Comparison of ENCODE assay signal across 1 cellular context in the genomic region with DNA sequence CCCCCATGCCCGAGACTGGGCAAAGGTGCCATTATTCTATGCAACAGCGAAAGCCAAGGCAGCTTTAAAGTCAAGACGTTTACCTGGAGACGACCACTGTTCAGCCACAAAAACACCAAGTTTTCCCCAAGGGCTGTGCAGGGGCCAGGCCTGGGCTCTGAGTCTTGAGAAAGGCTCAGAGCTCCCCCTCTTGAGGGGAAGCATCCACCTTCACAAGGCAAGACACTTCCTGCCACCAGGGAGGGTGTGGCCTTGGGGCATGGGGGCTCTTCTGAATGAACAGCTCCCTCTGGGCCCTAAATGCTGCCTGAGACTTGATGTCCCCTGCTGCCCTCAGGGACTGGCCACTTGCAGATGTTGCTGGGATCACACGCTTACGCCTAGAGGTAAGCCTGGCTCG.
TF ChIP-seq lines count a peak whose summit lies in the region.

No MANE protein-coding gene starts in this region.

TF ChIP-seq in K562, 482 proteins besides CTCF, POLR2A, EP300 and RAD21:
- TF ChIP-seq, protein P1, sequence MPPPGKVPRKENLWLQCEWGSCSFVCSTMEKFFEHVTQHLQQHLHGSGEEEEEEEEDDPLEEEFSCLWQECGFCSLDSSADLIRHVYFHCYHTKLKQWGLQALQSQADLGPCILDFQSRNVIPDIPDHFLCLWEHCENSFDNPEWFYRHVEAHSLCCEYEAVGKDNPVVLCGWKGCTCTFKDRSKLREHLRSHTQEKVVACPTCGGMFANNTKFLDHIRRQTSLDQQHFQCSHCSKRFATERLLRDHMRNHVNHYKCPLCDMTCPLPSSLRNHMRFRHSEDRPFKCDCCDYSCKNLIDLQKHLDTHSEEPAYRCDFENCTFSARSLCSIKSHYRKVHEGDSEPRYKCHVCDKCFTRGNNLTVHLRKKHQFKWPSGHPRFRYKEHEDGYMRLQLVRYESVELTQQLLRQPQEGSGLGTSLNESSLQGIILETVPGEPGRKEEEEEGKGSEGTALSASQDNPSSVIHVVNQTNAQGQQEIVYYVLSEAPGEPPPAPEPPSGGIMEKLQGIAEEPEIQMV (tag; conservative IDR thresholded peaks at IDR 0.05; ENCODE audit: low read depth): no peak
- TF ChIP-seq, protein P2, sequence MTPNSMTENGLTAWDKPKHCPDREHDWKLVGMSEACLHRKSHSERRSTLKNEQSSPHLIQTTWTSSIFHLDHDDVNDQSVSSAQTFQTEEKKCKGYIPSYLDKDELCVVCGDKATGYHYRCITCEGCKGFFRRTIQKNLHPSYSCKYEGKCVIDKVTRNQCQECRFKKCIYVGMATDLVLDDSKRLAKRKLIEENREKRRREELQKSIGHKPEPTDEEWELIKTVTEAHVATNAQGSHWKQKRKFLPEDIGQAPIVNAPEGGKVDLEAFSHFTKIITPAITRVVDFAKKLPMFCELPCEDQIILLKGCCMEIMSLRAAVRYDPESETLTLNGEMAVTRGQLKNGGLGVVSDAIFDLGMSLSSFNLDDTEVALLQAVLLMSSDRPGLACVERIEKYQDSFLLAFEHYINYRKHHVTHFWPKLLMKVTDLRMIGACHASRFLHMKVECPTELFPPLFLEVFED (CRISPR knock-in tag; conservative IDR thresholded peaks at IDR 0.05): no peak
- TF ChIP-seq, protein P3, sequence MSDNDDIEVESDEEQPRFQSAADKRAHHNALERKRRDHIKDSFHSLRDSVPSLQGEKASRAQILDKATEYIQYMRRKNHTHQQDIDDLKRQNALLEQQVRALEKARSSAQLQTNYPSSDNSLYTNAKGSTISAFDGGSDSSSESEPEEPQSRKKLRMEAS (CRISPR knock-in tag; IDR thresholded peaks at IDR 0.05): no peak
- no peak for TF ChIP-seq ADNP (tag; IDR thresholded peaks at IDR 0.05)
- TF ChIP-seq, protein P4, sequence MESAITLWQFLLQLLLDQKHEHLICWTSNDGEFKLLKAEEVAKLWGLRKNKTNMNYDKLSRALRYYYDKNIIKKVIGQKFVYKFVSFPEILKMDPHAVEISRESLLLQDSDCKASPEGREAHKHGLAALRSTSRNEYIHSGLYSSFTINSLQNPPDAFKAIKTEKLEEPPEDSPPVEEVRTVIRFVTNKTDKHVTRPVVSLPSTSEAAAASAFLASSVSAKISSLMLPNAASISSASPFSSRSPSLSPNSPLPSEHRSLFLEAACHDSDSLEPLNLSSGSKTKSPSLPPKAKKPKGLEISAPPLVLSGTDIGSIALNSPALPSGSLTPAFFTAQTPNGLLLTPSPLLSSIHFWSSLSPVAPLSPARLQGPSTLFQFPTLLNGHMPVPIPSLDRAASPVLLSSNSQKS (CRISPR knock-in tag; IDR thresholded peaks at IDR 0.05): no peak
- no peak for TF ChIP-seq MAFF (IDR thresholded peaks at IDR 0.05; ENCODE audit: low read length)
- no peak for TF ChIP-seq POLR2AphosphoS5 (IDR thresholded peaks at IDR 0.05; ENCODE audit: control insufficient read depth, insufficient read depth, low read depth, low read length)
- no peak for TF ChIP-seq HMG20B (CRISPR knock-in tag; IDR thresholded peaks at IDR 0.05)
- no peak for TF ChIP-seq ZNF174 (CRISPR knock-in tag; IDR thresholded peaks at IDR 0.05)
- no peak for TF ChIP-seq ZNF232 (CRISPR knock-in tag; IDR thresholded peaks at IDR 0.05)
- TF ChIP-seq ZNF23 (CRISPR knock-in tag; IDR thresholded peaks at IDR 0.05): no peak
- no peak for TF ChIP-seq ZC3H11A (IDR thresholded peaks at IDR 0.05; ENCODE audit: low read depth, low read length)
TF ChIP-seq in K562: peak in this region for 0.
